Comparison of ENCODE assay signal across 8 cellular contexts in genomic region chr10:6755891-6756460, GRCh38.
DNase-seq lines count a peak whose midpoint lies in the region; ATAC-seq and TF ChIP-seq lines count a peak whose summit lies in the region.

No MANE protein-coding gene starts in this region.

- peak overlapping the region; percentile 79 for H3K27ac ChIP-seq in angular gyrus (ENCODE audit: low read depth, low read length)
- no peak overlapping the region for H3K27ac ChIP-seq in left ventricle myocardium inferior (replicated peaks)

- no peaks in the 10 kb centered on the region for H3K4me1 ChIP-seq in left ventricle myocardium inferior

- H3K4me3 ChIP-seq in left ventricle myocardium inferior, result no peak overlapping the region

- peaks cover 12% of the 10 kb centered on the region for H3K9me3 ChIP-seq in left ventricle myocardium inferior (replicated peaks)

- TF ChIP-seq CTCF in left ventricle myocardium inferior (IDR thresholded peaks at IDR 0.05; ENCODE audit: borderline replicate concordance), result no peak

- no peak for ATAC-seq in left cardiac atrium

- DNase-seq in GM03348 (ENCODE audit: low spot score), result peak; percentile 53
- DNase-seq in HCEC 1CT, result peak; percentile 88
- peak; percentile 57 for DNase-seq in myocyte (ENCODE audit: low read depth)
- no peak for DNase-seq in left cardiac atrium
- DNase-seq in left ventricle myocardium inferior, result no peak
- no peak for DNase-seq in mesenteric fat pad (ENCODE audit: low spot score)
- DNase-seq in NCI-H345 (lab: John Stamatoyannopoulos, UW), result no peak

- intact Hi-C loops in left cardiac atrium (cut with DNase I) (no loop called here), left ventricle myocardium inferior (cut with micrococcal nuclease) (no loop called here)

- H3K27me3 ChIP-seq in left ventricle myocardium inferior (ENCODE audit: low read depth), result peaks cover 24% of the 10 kb centered on the region

- H3K36me3 ChIP-seq in left ventricle myocardium inferior, result no peaks in the 10 kb centered on the region

Comparison
In these comparisons a context has a peak if more than half of its experiments do, and no peak if none do; other contexts are left out.
1. DNase-seq: peak in GM03348 (single experiment), HCEC 1CT (single experiment) and myocyte (single experiment); none in left cardiac atrium (single experiment), left ventricle myocardium inferior (single experiment), mesenteric fat pad (single experiment) and NCI-H345 (single experiment).